Comparison of ENCODE assay signal across 9 cellular contexts in the genomic region with DNA sequence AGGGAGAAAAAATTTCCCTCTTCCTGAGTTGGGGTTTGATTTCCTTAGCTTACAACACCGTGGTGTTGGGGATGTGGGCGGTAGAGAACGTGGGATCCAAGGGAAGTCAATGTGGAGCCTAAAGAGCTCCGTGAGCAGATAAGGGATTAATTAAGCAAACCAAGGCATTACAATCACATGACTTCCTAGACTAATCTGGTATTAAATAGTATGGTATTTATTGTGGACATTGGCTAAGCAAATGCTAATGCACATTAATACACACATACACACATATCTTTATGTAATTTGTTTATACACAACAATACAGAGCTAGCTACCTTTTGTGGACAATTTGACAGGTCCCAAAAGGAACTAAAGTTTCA. TPM values are rescaled to one million over a fixed set of nuclear protein-coding genes. Genes with fewer than 3 reads are reported as not detected.
DNase-seq lines count a peak whose midpoint lies in the region; ATAC-seq and TF ChIP-seq lines count a peak whose summit lies in the region.
"Had no signal": no experiment of that assay in that cellular context is flagged by ENCODE, and none has a peak within 500 bp of the region (broad histone marks: within the 10 kb centered on the region; RNA-seq: fewer than 3 reads in every experiment).

No MANE protein-coding gene starts in this region.

- peaks cover 15% of the 10 kb centered on the region for H3K79me2 ChIP-seq in HCT116 (ENCODE audit: insufficient read depth, low read length)
- peaks cover 30% of the 10 kb centered on the region for H3K79me2 ChIP-seq in smooth muscle cell (ENCODE audit: low read depth)

- H3K9me2 ChIP-seq in HCT116 (ENCODE audit: insufficient read depth), result no peaks in the 10 kb centered on the region

- H3K27me3 ChIP-seq in HCT116 (ENCODE audit: insufficient read depth, low read length), result no peaks in the 10 kb centered on the region
- H3K27me3 ChIP-seq in foreskin keratinocyte, result no peaks in the 10 kb centered on the region
- H3K27me3 ChIP-seq in smooth muscle cell (ENCODE audit: low read depth), result no peaks in the 10 kb centered on the region

- DNase-seq in HCT116 (ENCODE audit: low read depth, low spot score) (no peak), foreskin keratinocyte (no peak), smooth muscle cell (lab: John Stamatoyannopoulos, UW; ENCODE audit: unreplicated experiment) (no peak), globus pallidus (ENCODE audit: low spot score) (no peak), hepatic stellate cell (ENCODE audit: low spot score) (no peak)
- DNase-seq in activated CD4-positive, alpha-beta T cell treated with anti-CD3 and anti-CD28 coated beads, Interleukin-2, amount 50 U/mL, for 4 hours, result no peak

- no peak overlapping the region for H2AFZ ChIP-seq in HCT116 (ENCODE audit: low read depth, low read length, poor library complexity, severe bottlenecking)
- H2AFZ ChIP-seq in smooth muscle cell (ENCODE audit: low read depth), result peak overlapping the region; percentile 43

- ATAC-seq in HCT116 (no peak), foreskin keratinocyte (no peak), GM18498 (IDR thresholded peaks at IDR 0.05; ENCODE audit: unreplicated experiment) (no peak)

- no TSS peak for BruUV-seq in HCT116 (replicated peaks; lab: Mats Ljungman, UMichigan)

- TF ChIP-seq CTCF in HCT116 (IDR thresholded peaks at IDR 0.05 in 2 of 3, conservative IDR thresholded peaks at IDR 0.05 in 1 of 3; ENCODE audit: borderline replicate concordance in 1 of 3, insufficient read depth in 1 of 3, low read depth in 2 of 3, low read length in 2 of 3) (no peak), VCaP (conservative IDR thresholded peaks at IDR 0.05) (no peak), foreskin keratinocyte (conservative IDR thresholded peaks at IDR 0.05) (no peak), smooth muscle cell (IDR thresholded peaks at IDR 0.05; ENCODE audit: borderline replicate concordance, insufficient read depth, poor library complexity, severe bottlenecking) (no peak)

- H4K20me1 ChIP-seq in HCT116 (ENCODE audit: insufficient read depth), result no peaks in the 10 kb centered on the region
- H4K20me1 ChIP-seq in smooth muscle cell (ENCODE audit: low read depth), result peaks cover 6% of the 10 kb centered on the region

- H3K36me3 ChIP-seq in HCT116 (ENCODE audit: control insufficient read depth in 1 of 2, insufficient read depth in 2 of 2, low read length in 2 of 2), result no peaks in the 10 kb centered on the region
- H3K36me3 ChIP-seq in smooth muscle cell (ENCODE audit: low read depth), result no peaks in the 10 kb centered on the region

- H3F3A ChIP-seq in smooth muscle cell (ENCODE audit: low read depth), result peaks cover 15% of the 10 kb centered on the region

- CTCF ChIA-PET in HCT116 (lab: Charles Lee), result interaction anchor here (0.8 to 2.6 kb wide), 7 partner anchors 11 to 242 kb away, joined by 3 to 16 read pairs (median 10); partner anchors contain the start of genes SMARCC2 and ZC3H10

- H3K9ac ChIP-seq in HCT116 (ENCODE audit: low read length), result peak overlapping the region; percentile 83
- peak overlapping the region; percentile 88 for H3K9ac ChIP-seq in smooth muscle cell (ENCODE audit: low read depth)

- peak; percentile 13 for TF ChIP-seq POLR2A in HCT116 (IDR thresholded peaks at IDR 0.05; ENCODE audit: borderline replicate concordance, extremely low read depth, insufficient read depth, insufficient read length)

- peak overlapping the region; percentile 94 for H3K4me2 ChIP-seq in HCT116 (ENCODE audit: low read length)
- H3K4me2 ChIP-seq in smooth muscle cell, result peak overlapping the region; percentile 87

- TF ChIP-seq RAD21 in HCT116 (IDR thresholded peaks at IDR 0.05; ENCODE audit: low read depth), result no peak

- no peaks in the 10 kb centered on the region for H3K9me3 ChIP-seq in HCT116 (ENCODE audit: control insufficient read depth in 1 of 2, insufficient read depth in 1 of 2, low read depth in 1 of 2, low read length in 2 of 2)
- H3K9me3 ChIP-seq in smooth muscle cell (replicated peaks; ENCODE audit: low read depth), result no peaks in the 10 kb centered on the region

- H3K4me1 ChIP-seq in HCT116 (ENCODE audit: control insufficient read depth in 1 of 2, insufficient read depth in 2 of 2, low read length in 2 of 2) (peaks cover 8 to 35% of the 10 kb centered on the region in 2 experiments; a peak in 3 of 4 replicates), foreskin keratinocyte (peaks cover 10% of the 10 kb centered on the region), smooth muscle cell (ENCODE audit: low read depth) (peaks cover 18% of the 10 kb centered on the region)

- POLR2A ChIA-PET in HCT116 (lab: Charles Lee), result interaction anchor here (0.7 to 2.5 kb wide), 11 partner anchors 11 to 178 kb away, joined by 3 to 13 read pairs (median 4); partner anchors contain the start of genes ANKRD52, PA2G4, SMARCC2 and ZC3H10

- peak overlapping the region; percentile 82 for H3K27ac ChIP-seq in HCT116 (ENCODE audit: low read depth, low read length)
- H3K27ac ChIP-seq in VCaP, result peak overlapping the region; percentile 98
- H3K27ac ChIP-seq in foreskin keratinocyte, result peak overlapping the region; percentile 63
- H3K27ac ChIP-seq in smooth muscle cell (ENCODE audit: low read depth), result peak overlapping the region; percentile 98

- peak overlapping the region; percentile 91 to 92 for H3K4me3 ChIP-seq in HCT116 (replicated peaks in 1 of 2; ENCODE audit: low read depth in 1 of 2, low read length in 2 of 2)
- peak overlapping the region; percentile 73 for H3K4me3 ChIP-seq in smooth muscle cell

- intact Hi-C loops in HCT116 (cut with micrococcal nuclease), result loop anchor here (5.0 kb wide), 1 partner anchor 35 kb away; the partner anchor contains the start of gene ANKRD52

- WGBS in smooth muscle cell (ENCODE audit: low lambda C conversion rate), result 41% methylated on average over 4 of the region's 4 CpGs

- RAD21 ChIA-PET in HCT116 (lab: Charles Lee; ENCODE audit: low non-redundant PET in 1 of 2, low total read pairs in 2 of 2, uncharacterized antibody in 2 of 2, unreplicated experiment in 2 of 2), result interaction anchor here in 1 of 2 experiments (0.9 kb wide), 1 partner anchor 16 kb away, joined by 5 read pairs; no protein-coding TSS in a partner anchor

TF ChIP-seq in HCT116, 20 proteins besides CTCF, POLR2A, EP300 and RAD21:
- TF ChIP-seq, protein P1, sequence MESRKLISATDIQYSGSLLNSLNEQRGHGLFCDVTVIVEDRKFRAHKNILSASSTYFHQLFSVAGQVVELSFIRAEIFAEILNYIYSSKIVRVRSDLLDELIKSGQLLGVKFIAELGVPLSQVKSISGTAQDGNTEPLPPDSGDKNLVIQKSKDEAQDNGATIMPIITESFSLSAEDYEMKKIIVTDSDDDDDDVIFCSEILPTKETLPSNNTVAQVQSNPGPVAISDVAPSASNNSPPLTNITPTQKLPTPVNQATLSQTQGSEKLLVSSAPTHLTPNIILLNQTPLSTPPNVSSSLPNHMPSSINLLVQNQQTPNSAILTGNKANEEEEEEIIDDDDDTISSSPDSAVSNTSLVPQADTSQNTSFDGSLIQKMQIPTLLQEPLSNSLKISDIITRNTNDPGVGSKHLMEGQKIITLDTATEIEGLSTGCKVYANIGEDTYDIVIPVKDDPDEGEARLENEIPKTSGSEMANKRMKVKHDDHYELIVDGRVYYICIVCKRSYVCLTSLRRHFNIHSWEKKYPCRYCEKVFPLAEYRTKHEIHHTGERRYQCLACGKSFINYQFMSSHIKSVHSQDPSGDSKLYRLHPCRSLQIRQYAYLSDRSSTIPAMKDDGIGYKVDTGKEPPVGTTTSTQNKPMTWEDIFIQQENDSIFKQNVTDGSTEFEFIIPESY (IDR thresholded peaks at IDR 0.05; ENCODE audit: extremely low read depth, insufficient replicate concordance, low read length), result no peak
- TF ChIP-seq FOSL1 (IDR thresholded peaks at IDR 0.05; ENCODE audit: low read depth) (no peak), EZH2phosphoT487 (IDR thresholded peaks at IDR 0.05; ENCODE audit: borderline replicate concordance) (no peak), CEBPB (IDR thresholded peaks at IDR 0.05; ENCODE audit: low read depth) (no peak), SIN3A (IDR thresholded peaks at IDR 0.05; ENCODE audit: low read depth) (peak; percentile 14; the same call in 1 of the 2 replicates)

RNA-seq across cellular contexts. Expression of gene RNF41, which starts 0.8 kb away (rescaled TPM):
- total RNA-seq in HCT116 (2021; ENCODE audit: unreplicated experiment), result 40.6 TPM
- 41.7 and 52.7 TPM in 2 replicates for polyA plus RNA-seq in HCT116 (2012)
- 37.1 and 39.4 TPM in 2 replicates for total RNA-seq in foreskin keratinocyte
- 19.0 and 21.8 TPM in 2 replicates for polyA plus RNA-seq in foreskin keratinocyte
- 46.1 and 65.2 TPM in 2 replicates for total RNA-seq in smooth muscle cell
- polyA plus RNA-seq in smooth muscle cell, result 19.4 and 22.2 TPM in 2 replicates

RNA-seq across cellular contexts. Expression of gene NABP2, which starts 1.6 kb away (rescaled TPM):
- total RNA-seq in HCT116 (2021; ENCODE audit: unreplicated experiment) (52.9 TPM), foreskin keratinocyte (45.8 and 47.1 TPM in 2 replicates), smooth muscle cell (20.9 and 33.8 TPM in 2 replicates)
- 44.3 and 52.3 TPM in 2 replicates for polyA plus RNA-seq in HCT116 (2012)
- polyA plus RNA-seq in foreskin keratinocyte (58.2 and 62.8 TPM in 2 replicates), smooth muscle cell (14.2 and 16.4 TPM in 2 replicates)

RNA-seq across cellular contexts. Expression of gene SLC39A5, which starts 7.3 kb away (rescaled TPM):
- total RNA-seq in HCT116 (2021; ENCODE audit: unreplicated experiment), result 0.66 TPM
- polyA plus RNA-seq in HCT116 (2012), result 0.36 TPM in 1 of 2 replicates, not detected in the other
- total RNA-seq in foreskin keratinocyte, result 0.20 and 0.21 TPM in 2 replicates
- polyA plus RNA-seq in foreskin keratinocyte, result 0.10 TPM in 1 of 2 replicates, not detected in the other
- total RNA-seq in smooth muscle cell, result 0.36 and 0.99 TPM in 2 replicates
- polyA plus RNA-seq in smooth muscle cell, result not detected in 2 replicates
- total RNA-seq: M059J had no signal

RNA-seq across cellular contexts. Expression of gene SMARCC2, which starts 33.2 kb away (rescaled TPM):
- total RNA-seq in HCT116 (2021; ENCODE audit: unreplicated experiment) (99.7 TPM), foreskin keratinocyte (46.0 and 46.1 TPM in 2 replicates), smooth muscle cell (28.2 and 43.8 TPM in 2 replicates)
- polyA plus RNA-seq in HCT116 (2012), result 46.0 and 55.3 TPM in 2 replicates
- polyA plus RNA-seq in foreskin keratinocyte (13.3 and 14.7 TPM in 2 replicates), smooth muscle cell (32.2 and 39.2 TPM in 2 replicates)

RNA-seq across cellular contexts. Expression of gene ANKRD52, which starts 35.7 kb away (rescaled TPM):
- 56.6 TPM for total RNA-seq in HCT116 (2021; ENCODE audit: unreplicated experiment)
- 25.0 and 28.0 TPM in 2 replicates for polyA plus RNA-seq in HCT116 (2012)
- total RNA-seq in foreskin keratinocyte, result 24.5 and 30.7 TPM in 2 replicates
- 9.6 and 11.4 TPM in 2 replicates for polyA plus RNA-seq in foreskin keratinocyte
- total RNA-seq in smooth muscle cell, result 31.4 and 32.5 TPM in 2 replicates
- 49.9 and 54.0 TPM in 2 replicates for polyA plus RNA-seq in smooth muscle cell
